Comparison of ENCODE assay signal across 8 cellular contexts in genomic region chr9:89422151-89422918, GRCh38.
DNase-seq lines count a peak whose midpoint lies in the region; ATAC-seq and TF ChIP-seq lines count a peak whose summit lies in the region.

No MANE protein-coding gene starts in this region.

- H4K91ac ChIP-seq in neuronal stem cell (ENCODE audit: low read depth, low read length, poor library complexity), result no peak overlapping the region

- POLR2A ChIA-PET in CD8-positive, alpha-beta memory T cell (lab: Charles Lee), result interaction anchor here (0.7 to 0.9 kb wide), 2 partner anchors 107 to 126 kb away, joined by 3 to 4 read pairs; no protein-coding TSS in a partner anchor

- DNase-seq in CD8-positive, alpha-beta memory T cell, result peak in 2 of 5 donors; percentile 54 to 82
- DNase-seq in OCI-M1 (lab: John Stamatoyannopoulos, UW) (peak; percentile 86), activated gamma-delta T cell treated with Interleukin-2 at 50 U/mL for 16 hours (peak; percentile 36), neuronal stem cell (ENCODE audit: low spot score) (no peak), globus pallidus (ENCODE audit: low spot score) (no peak), NCI-H524 treated with DMSO at 0.1 percent for 48 hours (lab: John Stamatoyannopoulos, UW) (no peak), GM10266 (ENCODE audit: extremely low spot score) (no peak)

- no peak overlapping the region for H3K4ac ChIP-seq in neuronal stem cell (ENCODE audit: low read length)

- peaks cover 99% of the 10 kb centered on the region for H3K4me1 ChIP-seq in CD8-positive, alpha-beta memory T cell (ENCODE audit: insufficient read depth, low read length)
- H3K4me1 ChIP-seq in neuronal stem cell (ENCODE audit: control insufficient read depth in 2 of 2, insufficient read depth in 1 of 2, low read depth in 1 of 2, low read length in 2 of 2), result peaks cover 0 to 2% of the 10 kb centered on the region in 2 donors

- no peak overlapping the region for H3K4me3 ChIP-seq in CD8-positive, alpha-beta memory T cell (ENCODE audit: low read length)
- no peak overlapping the region for H3K4me3 ChIP-seq in neuronal stem cell (ENCODE audit: low read length in 2 of 2)

- no peak overlapping the region for H3K23ac ChIP-seq in neuronal stem cell (ENCODE audit: low read depth, low read length, poor library complexity)

- H4K8ac ChIP-seq in neuronal stem cell (ENCODE audit: low read depth, low read length), result no peak overlapping the region

- no peak overlapping the region for H3K9ac ChIP-seq in neuronal stem cell (ENCODE audit: low read depth, low read length, poor library complexity)

- TF ChIP-seq CTCF in GM10266 (IDR thresholded peaks at IDR 0.05; ENCODE audit: control insufficient read depth, insufficient read depth, low read depth, missing control alignments), result no peak

- peak overlapping the region; percentile 1 for H3K27ac ChIP-seq in CD8-positive, alpha-beta memory T cell (ENCODE audit: low read depth, low read length)
- H3K27ac ChIP-seq in neuronal stem cell (replicated peaks; ENCODE audit: low read length), result no peak overlapping the region

- H3K36me3 Mint-ChIP-seq in CD8-positive, alpha-beta memory T cell, result peaks cover 0 to 45% (median 9%) of the 10 kb centered on the region in 3 donors

- peak overlapping the region; percentile 36 for H3K18ac ChIP-seq in neuronal stem cell (ENCODE audit: low read length)

- ATAC-seq in HG03439 (IDR thresholded peaks at IDR 0.05; ENCODE audit: unreplicated experiment), result no peak

- H2AK5ac ChIP-seq in neuronal stem cell (ENCODE audit: low read depth, low read length), result no peak overlapping the region

- H2BK5ac ChIP-seq in neuronal stem cell (ENCODE audit: low read length), result no peak overlapping the region

- H3K27ac Mint-ChIP-seq in CD8-positive, alpha-beta memory T cell, result peak overlapping the region; percentile 70 to 98 (median 96)

- no peaks in the 10 kb centered on the region for H3K9me3 Mint-ChIP-seq in CD8-positive, alpha-beta memory T cell

- H3K14ac ChIP-seq in neuronal stem cell (ENCODE audit: low read length), result no peak overlapping the region

- no peak overlapping the region for H2AFZ ChIP-seq in neuronal stem cell (ENCODE audit: low read length)

- peaks cover 91 to 100% (median 98%) of the 10 kb centered on the region in 3 donors for H3K4me1 Mint-ChIP-seq in CD8-positive, alpha-beta memory T cell

- no peaks in the 10 kb centered on the region for H3K36me3 ChIP-seq in CD8-positive, alpha-beta memory T cell (ENCODE audit: insufficient read depth, low read length)
- H3K36me3 ChIP-seq in neuronal stem cell (replicated peaks in 1 of 2; ENCODE audit: control insufficient read depth in 2 of 2, insufficient read depth in 2 of 2, low read length in 2 of 2), result no peaks in the 10 kb centered on the region

- peak overlapping the region; percentile 3 to 87 (median 25) for H3K4me3 Mint-ChIP-seq in CD8-positive, alpha-beta memory T cell

- no peaks in the 10 kb centered on the region for H3K9me3 ChIP-seq in CD8-positive, alpha-beta memory T cell (ENCODE audit: low read length)
- peaks cover 5 to 7% of the 10 kb centered on the region in 2 donors for H3K9me3 ChIP-seq in neuronal stem cell (replicated peaks in 1 of 2; ENCODE audit: control insufficient read depth in 2 of 2, insufficient read depth in 1 of 2, low read depth in 1 of 2, low read length in 2 of 2)

- CTCF ChIA-PET in CD8-positive, alpha-beta memory T cell (lab: Charles Lee), result interaction anchor here (1.0 to 10.2 kb wide), 2 partner anchors 114 to 127 kb away, joined by 3 to 184 read pairs; no protein-coding TSS in a partner anchor

- H2BK15ac ChIP-seq in neuronal stem cell (ENCODE audit: low read length), result no peak overlapping the region

- peaks cover 0 to 1% of the 10 kb centered on the region in 2 donors for H3K27me3 Mint-ChIP-seq in CD8-positive, alpha-beta memory T cell

- H3K4me2 ChIP-seq in neuronal stem cell (ENCODE audit: insufficient read depth, low read length, poor library complexity, severe bottlenecking), result no peak overlapping the region

- H3K79me1 ChIP-seq in neuronal stem cell (ENCODE audit: low read depth, low read length), result peaks cover 7% of the 10 kb centered on the region

- H2BK12ac ChIP-seq in neuronal stem cell (ENCODE audit: low read length), result no peak overlapping the region

- WGBS in neuronal stem cell (ENCODE audit: extremely low coverage in 2 of 2, insufficient read length in 2 of 2, insufficient replicate concordance in 1 of 2), 2 donors, result no CpG with 5 or more reads among the region's 15 CpGs

- H2BK120ac ChIP-seq in neuronal stem cell (ENCODE audit: low read depth, low read length), result no peak overlapping the region

- H3K27me3 ChIP-seq in CD8-positive, alpha-beta memory T cell (ENCODE audit: insufficient read depth, low read length, poor library complexity, severe bottlenecking), result no peaks in the 10 kb centered on the region
- peaks cover 0 to 71% (median 0%) of the 10 kb centered on the region in 3 experiments for H3K27me3 ChIP-seq in neuronal stem cell (ENCODE audit: control insufficient read depth in 3 of 3, insufficient read depth in 3 of 3, low read depth in 1 of 3, low read length in 3 of 3)

Comparison
In these comparisons a context has a peak if more than half of its experiments do, and no peak if none do; other contexts are left out.
1. DNase-seq: peak in OCI-M1 (single experiment) and activated gamma-delta T cell treated with Interleukin-2 at 50 U/mL for 16 hours (single experiment); none in neuronal stem cell (single experiment), globus pallidus (single experiment), NCI-H524 treated with DMSO at 0.1 percent for 48 hours (single experiment) and GM10266 (single experiment).